8 cellular contexts compared by ENCODE assay signal in the genomic region with DNA sequence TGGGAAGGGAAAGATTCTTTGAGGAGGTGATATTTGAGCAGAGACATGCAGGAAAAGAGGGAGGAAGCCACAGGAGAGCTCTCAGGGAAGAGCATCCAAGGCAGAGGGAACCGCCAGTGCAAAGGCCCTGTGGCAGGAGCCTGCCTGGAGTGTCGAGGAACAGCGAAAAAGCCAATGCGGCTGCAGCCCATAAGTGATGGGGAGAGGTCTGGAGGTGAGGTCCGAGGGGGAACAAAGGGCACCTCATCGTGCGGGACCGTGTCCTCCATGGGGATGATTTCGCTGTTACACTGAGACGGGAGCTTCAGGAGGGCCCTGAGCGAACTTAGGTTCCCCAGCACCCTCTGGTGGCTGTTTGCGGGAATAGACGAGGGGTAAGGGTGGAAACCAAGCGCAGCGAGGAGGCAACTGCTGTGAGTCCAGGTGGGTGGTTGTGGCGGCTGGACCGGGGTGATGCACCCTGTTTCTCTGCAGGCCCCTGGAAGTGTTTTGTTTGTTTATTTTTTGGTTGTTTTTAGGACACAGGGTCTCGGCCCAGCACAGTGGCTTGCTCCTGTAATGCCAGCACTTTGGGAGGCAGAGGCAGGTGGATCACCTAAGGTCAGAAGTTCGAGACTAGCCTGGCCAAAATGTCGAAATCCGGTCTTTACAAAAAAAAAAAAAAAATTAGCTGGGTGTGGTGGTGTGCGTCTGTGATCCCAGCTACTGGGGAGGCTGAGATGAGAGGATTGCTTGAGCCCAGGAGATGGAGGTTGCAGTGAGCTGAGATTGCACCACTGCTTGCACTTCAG. TPM values are rescaled to one million over a fixed set of nuclear protein-coding genes. Genes with fewer than 3 reads are reported as not detected.
DNase-seq lines count a peak whose midpoint lies in the region; ATAC-seq and TF ChIP-seq lines count a peak whose summit lies in the region.

No MANE protein-coding gene starts in this region.

- no peaks in the 10 kb centered on the region for H3K4me1 Mint-ChIP-seq in activated T-cell treated with anti-CD3 and anti-CD28 coated beads, Interleukin-2, amount 50 U/mL, for 24 hours (ENCODE audit: low read depth)

- ATAC-seq in HG03135 (IDR thresholded peaks at IDR 0.05; ENCODE audit: unreplicated experiment) = no peak

- WGBS in testis, 2 donors = 32 to 46% methylated on average over 18 to 22 of the region's 22 CpGs

- no peaks in the 10 kb centered on the region for H3K36me3 ChIP-seq in testis (ENCODE audit: low read depth, missing control alignments)

- peaks cover 15% of the 10 kb centered on the region for H3K27me3 Mint-ChIP-seq in activated T-cell treated with anti-CD3 and anti-CD28 coated beads, Interleukin-2, amount 50 U/mL, for 24 hours

- H3K4me3 Mint-ChIP-seq in activated T-cell treated with anti-CD3 and anti-CD28 coated beads, Interleukin-2, amount 50 U/mL, for 24 hours = no peak overlapping the region

- no peaks in the 10 kb centered on the region for H3K9me3 ChIP-seq in testis

- no peak overlapping the region for H3K27ac Mint-ChIP-seq in activated T-cell treated with anti-CD3 and anti-CD28 coated beads, Interleukin-2, amount 50 U/mL, for 24 hours

- no peaks in the 10 kb centered on the region for H3K27me3 ChIP-seq in testis

- peak; percentile 60 to 72 (median 65) for TF ChIP-seq CTCF in testis (IDR thresholded peaks at IDR 0.05)

- H3K4me1 ChIP-seq in testis = no peaks in the 10 kb centered on the region

- intact Hi-C loops in testis (cut with DNase I; ENCODE audit: low total_unique reads) = no loop called here

- no peak for TF ChIP-seq POLR2A in testis (IDR thresholded peaks at IDR 0.05)

- no peaks in the 10 kb centered on the region for H3K9me3 Mint-ChIP-seq in activated T-cell treated with anti-CD3 and anti-CD28 coated beads, Interleukin-2, amount 50 U/mL, for 24 hours

- H3K36me3 Mint-ChIP-seq in activated T-cell treated with anti-CD3 and anti-CD28 coated beads, Interleukin-2, amount 50 U/mL, for 24 hours (ENCODE audit: low read depth) = peaks cover 10% of the 10 kb centered on the region

- no peak overlapping the region for H3K4me3 ChIP-seq in Jurkat, Clone E6-1 (ENCODE audit: low read length)
- H3K4me3 ChIP-seq in testis = no peak overlapping the region

- DNase-seq in DMS 273 treated with DMSO at 0.1 percent for 48 hours (lab: John Stamatoyannopoulos, UW) (peak; percentile 47), fibroblast of peridontal ligament (ENCODE audit: extremely low read depth) (peak; percentile 74), non-pigmented ciliary epithelial cell (ENCODE audit: low read depth) (peak; percentile 26), testis (peak; percentile 75)
- peak; percentile 77 for DNase-seq in Jurkat, Clone E6-1 (ENCODE audit: low read depth, low spot score)
- DNase-seq in activated T-cell treated with anti-CD3 and anti-CD28 coated beads, Interleukin-2, amount 50 U/mL, for 24 hours = peak; percentile 85

- no peak overlapping the region for H3K27ac ChIP-seq in testis

TF ChIP-seq in PFSK-1, 5 proteins besides CTCF, POLR2A, EP300 and RAD21:
- no peak for TF ChIP-seq POLR2AphosphoS5 (IDR thresholded peaks at IDR 0.05; ENCODE audit: low read depth, low read length)
- TF ChIP-seq, protein P1, sequence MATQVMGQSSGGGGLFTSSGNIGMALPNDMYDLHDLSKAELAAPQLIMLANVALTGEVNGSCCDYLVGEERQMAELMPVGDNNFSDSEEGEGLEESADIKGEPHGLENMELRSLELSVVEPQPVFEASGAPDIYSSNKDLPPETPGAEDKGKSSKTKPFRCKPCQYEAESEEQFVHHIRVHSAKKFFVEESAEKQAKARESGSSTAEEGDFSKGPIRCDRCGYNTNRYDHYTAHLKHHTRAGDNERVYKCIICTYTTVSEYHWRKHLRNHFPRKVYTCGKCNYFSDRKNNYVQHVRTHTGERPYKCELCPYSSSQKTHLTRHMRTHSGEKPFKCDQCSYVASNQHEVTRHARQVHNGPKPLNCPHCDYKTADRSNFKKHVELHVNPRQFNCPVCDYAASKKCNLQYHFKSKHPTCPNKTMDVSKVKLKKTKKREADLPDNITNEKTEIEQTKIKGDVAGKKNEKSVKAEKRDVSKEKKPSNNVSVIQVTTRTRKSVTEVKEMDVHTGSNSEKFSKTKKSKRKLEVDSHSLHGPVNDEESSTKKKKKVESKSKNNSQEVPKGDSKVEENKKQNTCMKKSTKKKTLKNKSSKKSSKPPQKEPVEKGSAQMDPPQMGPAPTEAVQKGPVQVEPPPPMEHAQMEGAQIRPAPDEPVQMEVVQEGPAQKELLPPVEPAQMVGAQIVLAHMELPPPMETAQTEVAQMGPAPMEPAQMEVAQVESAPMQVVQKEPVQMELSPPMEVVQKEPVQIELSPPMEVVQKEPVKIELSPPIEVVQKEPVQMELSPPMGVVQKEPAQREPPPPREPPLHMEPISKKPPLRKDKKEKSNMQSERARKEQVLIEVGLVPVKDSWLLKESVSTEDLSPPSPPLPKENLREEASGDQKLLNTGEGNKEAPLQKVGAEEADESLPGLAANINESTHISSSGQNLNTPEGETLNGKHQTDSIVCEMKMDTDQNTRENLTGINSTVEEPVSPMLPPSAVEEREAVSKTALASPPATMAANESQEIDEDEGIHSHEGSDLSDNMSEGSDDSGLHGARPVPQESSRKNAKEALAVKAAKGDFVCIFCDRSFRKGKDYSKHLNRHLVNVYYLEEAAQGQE (IDR thresholded peaks at IDR 0.05; ENCODE audit: insufficient read depth in 1 of 2, low read depth in 2 of 2, low read length in 2 of 2) = 0 out of 4 replicates have a peak, but pooled peaks of 1 of the 2 experiments have one; percentile 36
- peak; percentile 23 for TF ChIP-seq FOXP2 (optimal IDR thresholded peaks at IDR 0.05; ENCODE audit: borderline replicate concordance, extremely low read depth, extremely low read length, insufficient read depth)

RNA-seq across cellular contexts. Expression of gene EHD2, which starts 5.9 kb away (rescaled TPM):
- not detected for polyA plus RNA-seq in Jurkat, Clone E6-1 (2012; ENCODE audit: insufficient read depth, insufficient read length)
- polyA plus RNA-seq in PFSK-1 (2012; ENCODE audit: insufficient read length, low read depth) = 136 TPM
- total RNA-seq in testis = 10 to 100 TPM; 26.8 to 33.9 TPM
- polyA plus RNA-seq in testis (ENCODE audit: insufficient read depth, low read depth, low replicate concordance) = 37.0 TPM

RNA-seq across cellular contexts. Expression of gene NOP53, which starts 38.0 kb away (rescaled TPM):
- polyA plus RNA-seq in Jurkat, Clone E6-1 (2012; ENCODE audit: insufficient read depth, insufficient read length) = 629 TPM
- polyA plus RNA-seq in PFSK-1 (2012; ENCODE audit: insufficient read length, low read depth) = 599 TPM
- total RNA-seq in testis = 100 to 1,000 TPM; 166 to 325 TPM
- 309 TPM for polyA plus RNA-seq in testis (ENCODE audit: insufficient read depth, low read depth, low replicate concordance)

Comparison
In these comparisons a context has a peak if more than half of its experiments do, and no peak if none do; other contexts are left out.
1. DNase-seq: peak in every context shown above with its lines; median percentile 85 in activated T-cell treated with anti-CD3 and anti-CD28 coated beads, Interleukin-2, amount 50 U/mL, for 24 hours; 77 in Jurkat, Clone E6-1; 75 in testis; 74 in fibroblast of peridontal ligament; 47 in DMS 273 treated with DMSO at 0.1 percent for 48 hours; 26 in non-pigmented ciliary epithelial cell.